ENCODE assay signal across 8 cellular contexts in the genomic region with DNA sequence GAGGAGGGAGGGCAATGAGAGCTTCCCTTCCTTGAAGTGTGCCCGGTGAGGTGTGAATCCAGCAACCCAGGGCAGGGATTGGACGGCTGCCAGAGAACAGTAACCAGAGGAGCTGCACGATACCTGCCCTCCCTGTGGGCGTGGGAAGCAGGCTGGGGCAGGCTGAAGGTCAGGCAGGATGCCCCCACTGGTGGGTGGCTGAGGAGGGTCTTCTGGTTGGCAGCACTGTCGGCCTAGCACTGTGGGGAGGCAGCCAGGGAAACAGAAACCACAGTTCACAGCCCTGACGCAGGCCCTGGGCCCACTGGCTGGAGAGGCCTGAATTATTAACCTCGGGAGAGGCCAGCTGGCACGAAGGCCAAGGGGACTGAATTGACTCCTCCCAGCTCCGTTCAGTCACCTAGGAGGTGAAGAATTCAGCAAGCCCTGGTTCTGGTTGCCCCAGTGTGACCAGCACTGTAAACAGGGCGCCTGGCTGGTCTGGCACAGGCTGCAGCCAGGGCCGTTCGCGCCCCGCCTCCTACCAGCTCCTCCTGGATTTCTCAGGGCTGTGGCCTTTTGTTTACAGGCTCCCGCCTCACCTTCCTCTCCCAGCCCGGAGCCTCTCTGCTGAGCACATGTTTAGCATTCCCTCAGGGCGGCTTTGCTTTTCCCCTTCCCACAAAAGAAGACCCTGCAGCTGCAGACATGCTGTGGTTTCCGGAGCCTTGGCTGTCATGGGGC.
DNase-seq lines count a peak whose midpoint lies in the region; ATAC-seq and TF ChIP-seq lines count a peak whose summit lies in the region.

No MANE protein-coding gene starts in this region.

- ATAC-seq in GM19463 (IDR thresholded peaks at IDR 0.05; ENCODE audit: unreplicated experiment) (peak; percentile 87), left lobe of liver (peak; percentile 85)

- POLR2A ChIA-PET in GM10248 (lab: Yijun Ruan, JAX): interaction anchor here (0.9 kb wide), 1 partner anchor 10 kb away, joined by 6 read pairs; no protein-coding TSS in a partner anchor

- peaks cover 22% of the 10 kb centered on the region for H3K4me1 Mint-ChIP-seq in brain
- H3K4me1 Mint-ChIP-seq in type B pancreatic cell (ENCODE audit: unreplicated experiment): peaks cover 13% of the 10 kb centered on the region

- H3K36me3 Mint-ChIP-seq in brain (no peaks in the 10 kb centered on the region), type B pancreatic cell (no peaks in the 10 kb centered on the region)

- H3K27ac Mint-ChIP-seq in brain: peak overlapping the region in 4 of 5 experiments; percentile 54 to 84 (median 65)
- H3K27ac Mint-ChIP-seq in type B pancreatic cell: peak overlapping the region; percentile 29

- DNase-seq in LNCaP clone FGC (ENCODE audit: low read depth) (peak; percentile 88), left lobe of liver (ENCODE audit: low spot score) (peak; percentile 86), type B pancreatic cell (ENCODE audit: extremely low spot score, unreplicated experiment) (no peak), GM10248 (ENCODE audit: extremely low spot score) (no peak), NCI-H1694 treated with DMSO at 0.1 percent for 48 hours (lab: John Stamatoyannopoulos, UW) (no peak), superior temporal gyrus (ENCODE audit: extremely low spot score) (no peak)

- no peak overlapping the region for H3K4me3 ChIP-seq in LNCaP clone FGC (ENCODE audit: low read depth, low read length)

- peaks cover 7% of the 10 kb centered on the region for H3K27me3 Mint-ChIP-seq in brain
- no peaks in the 10 kb centered on the region for H3K27me3 Mint-ChIP-seq in type B pancreatic cell

- no peak for TF ChIP-seq CTCF in LNCaP clone FGC (IDR thresholded peaks at IDR 0.05; ENCODE audit: control insufficient read depth, extremely low read depth, insufficient read depth)
- no peak for TF ChIP-seq CTCF in brain (conservative IDR thresholded peaks at IDR 0.05)
- TF ChIP-seq CTCF in type B pancreatic cell (conservative IDR thresholded peaks at IDR 0.05): no peak
- TF ChIP-seq CTCF in GM10248 (IDR thresholded peaks at IDR 0.05; ENCODE audit: control extremely low read depth, extremely low read depth, low read depth, missing control alignments): no peak

- H3K9me3 Mint-ChIP-seq in brain (peaks cover 0 to 4% (median 0%) of the 10 kb centered on the region in 5 experiments), type B pancreatic cell (no peaks in the 10 kb centered on the region)

- H3K4me3 Mint-ChIP-seq in brain (no peak overlapping the region), type B pancreatic cell (no peak overlapping the region)

- CTCF ChIA-PET in GM10248 (lab: Yijun Ruan, JAX): interaction anchor here (0.8 to 2.4 kb wide), 4 partner anchors 9 to 300 kb away, joined by 3 to 18 read pairs (median 4); no protein-coding TSS in a partner anchor

Comparison
In these comparisons a context has a peak if more than half of its experiments do, and no peak if none do; other contexts are left out.
1. DNase-seq: peak in LNCaP clone FGC (single experiment) and left lobe of liver (single experiment); none in type B pancreatic cell (single experiment), GM10248 (single experiment), NCI-H1694 treated with DMSO at 0.1 percent for 48 hours (single experiment) and superior temporal gyrus (single experiment).